Comparison of ENCODE assay signal across 8 cellular contexts in the genomic region with DNA sequence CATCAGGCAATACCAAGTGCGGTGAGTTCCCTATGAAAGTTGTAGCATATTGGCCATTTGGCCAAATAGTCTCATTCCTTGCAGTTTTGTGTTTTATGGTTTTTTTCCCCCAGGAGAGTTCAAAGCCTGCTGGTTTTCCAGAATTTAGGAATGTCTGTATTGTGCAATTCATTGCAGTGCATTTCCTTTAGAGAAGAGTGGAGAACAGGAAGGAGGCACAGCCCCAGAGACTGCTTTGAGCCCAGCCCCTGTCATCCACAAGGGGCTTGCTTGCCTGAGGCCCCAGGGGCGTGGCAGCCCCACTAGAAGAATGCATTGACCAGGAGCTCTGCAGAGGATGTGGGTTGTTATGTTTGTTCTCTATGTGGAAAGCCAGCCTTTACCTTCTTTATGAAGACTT.
DNase-seq lines count a peak whose midpoint lies in the region; ATAC-seq and TF ChIP-seq lines count a peak whose summit lies in the region.
"Not testable (repeated sequence)": the region's sequence is repeated elsewhere in the genome, so short reads cannot be mapped to it uniquely, and the experiment has no call there.

No MANE protein-coding gene starts in this region.

- not testable (repeated sequence) for H4K20me1 ChIP-seq in GM23338 (replicated peaks; ENCODE audit: insufficient read depth)

- H3K9me2 ChIP-seq in GM23338 (ENCODE audit: insufficient read depth) = not testable (repeated sequence)

- H3K36me3 Mint-ChIP-seq in GM23338 (ENCODE audit: low read depth); WTC11: not testable (repeated sequence)

- H4K8ac ChIP-seq in mesenchymal stem cell (ENCODE audit: low read length) = not testable (repeated sequence)

- not testable (repeated sequence) for H3K36me3 ChIP-seq in A673 (ENCODE audit: insufficient read depth, low read length, poor library complexity, severe bottlenecking); GM23338 (ENCODE audit: insufficient read depth); mesenchymal stem cell (ENCODE audit: control insufficient read depth in 1 of 2, insufficient read depth in 2 of 2, low read depth in 1 of 2, low read length in 2 of 2); stomach

- not testable (repeated sequence) for H3K27me3 Mint-ChIP-seq in GM23338 (ENCODE audit: insufficient read depth, low read depth, poor library complexity); WTC11 (ENCODE audit: low read depth)

- not testable (repeated sequence) for H2BK15ac ChIP-seq in mesenchymal stem cell (ENCODE audit: low read depth, poor library complexity, severe bottlenecking)

- intact Hi-C loops in A673 (cut with micrococcal nuclease; ENCODE audit: unreplicated experiment); Right ventricle myocardium inferior (cut with DNase I); stomach (cut with DNase I; ENCODE audit: low total_unique reads): not testable (repeated sequence)

- not testable (repeated sequence) for H3K9me3 Mint-ChIP-seq in GM23338, WTC11

- H3K4me1 Mint-ChIP-seq in GM23338, WTC11: not testable (repeated sequence)

- not testable (repeated sequence) for H3K27ac Mint-ChIP-seq in GM23338
- H3K27ac Mint-ChIP-seq in WTC11 = 0 out of 2 replicates have a peak overlapping the region, but pooled peaks have one; percentile 23

- H4K91ac ChIP-seq in mesenchymal stem cell (ENCODE audit: low read length) = not testable (repeated sequence)

- H3K23ac ChIP-seq in mesenchymal stem cell (ENCODE audit: low read length in 2 of 2) = not testable (repeated sequence)

- not testable (repeated sequence) for H3K9ac ChIP-seq in mesenchymal stem cell (ENCODE audit: low read length)

- TF ChIP-seq CTCF in A673 (conservative IDR thresholded peaks at IDR 0.05; ENCODE audit: low read depth, low read length); GM23338 (conservative IDR thresholded peaks at IDR 0.05; ENCODE audit: low read depth in 2 of 2); WTC11 (IDR thresholded peaks at IDR 0.05); choroid plexus epithelial cell (conservative IDR thresholded peaks at IDR 0.05; ENCODE audit: low read depth, low read length); stomach (IDR thresholded peaks at IDR 0.05): not testable (repeated sequence)

- H3K9me3 ChIP-seq in A673 (ENCODE audit: low read depth, low read length, poor library complexity, severe bottlenecking); mesenchymal stem cell (ENCODE audit: control insufficient read depth, low read length); stomach: not testable (repeated sequence)

- H3F3A ChIP-seq in GM23338 (replicated peaks; ENCODE audit: low read depth) = not testable (repeated sequence)

- not testable (repeated sequence) for H3K4me3 ChIP-seq in A673 (ENCODE audit: low read depth, low read length, poor library complexity, severe bottlenecking); GM23338; choroid plexus epithelial cell (ENCODE audit: low read depth, low read length); mesenchymal stem cell (ENCODE audit: insufficient read depth in 1 of 2, low read depth in 1 of 2, low read length in 2 of 2); stomach

- H2AFZ ChIP-seq in GM23338; mesenchymal stem cell (ENCODE audit: low read depth, low read length): not testable (repeated sequence)

- H2AK5ac ChIP-seq in mesenchymal stem cell (ENCODE audit: low read length, severe bottlenecking) = not testable (repeated sequence)

- not testable (repeated sequence) for H3K4me3 Mint-ChIP-seq in GM23338, WTC11

- CTCF ChIA-PET in A673 (lab: Charles Lee); WTC11 (lab: Charles Lee): not testable (repeated sequence)

- not testable (repeated sequence) for H3K79me1 ChIP-seq in mesenchymal stem cell (replicated peaks; ENCODE audit: low read length, poor library complexity, severe bottlenecking)

- peak overlapping the region; percentile 65 for H3K27ac ChIP-seq in A673 (ENCODE audit: low read depth, low read length, poor library complexity, severe bottlenecking)
- H3K27ac ChIP-seq in GM23338 (ENCODE audit: low read depth) = not testable (repeated sequence)
- peak overlapping the region; percentile 93 for H3K27ac ChIP-seq in mesenchymal stem cell (ENCODE audit: low read length, poor library complexity, severe bottlenecking)
- H3K27ac ChIP-seq in stomach = peak overlapping the region in 4 of 5 donors; percentile 54 to 73 (median 70)

- TF ChIP-seq POLR2A in stomach (IDR thresholded peaks at IDR 0.05) = not testable (repeated sequence)

- DNase-seq in A673 (ENCODE audit: low spot score); GM23338 (ENCODE audit: low spot score); WTC11 (ENCODE audit: low spot score); stomach: not testable (repeated sequence)
- DNase-seq in M059J (ENCODE audit: low read depth) = peak; percentile 49
- DNase-seq in choroid plexus epithelial cell (ENCODE audit: low read depth) = peak; percentile 17
- DNase-seq in Right ventricle myocardium inferior (ENCODE audit: missing footprints) = peak; percentile 44
- peak; percentile 51 for DNase-seq in mesenchymal stem cell

- peak; percentile 37 for ATAC-seq in GM23338
- peak; percentile 58 for ATAC-seq in WTC11
- peak; percentile 55 for ATAC-seq in Right ventricle myocardium inferior

- not testable (repeated sequence) for H3K14ac ChIP-seq in mesenchymal stem cell (ENCODE audit: low read length in 2 of 2)

- not testable (repeated sequence) for H3K4ac ChIP-seq in mesenchymal stem cell (ENCODE audit: low read depth in 1 of 2, low read length in 2 of 2)

- TF ChIP-seq EP300 in stomach (IDR thresholded peaks at IDR 0.05) = not testable (repeated sequence)

- not testable (repeated sequence) for H3K4me2 ChIP-seq in GM23338; mesenchymal stem cell (ENCODE audit: low read length, poor library complexity, severe bottlenecking)

- H3K27me3 ChIP-seq in A673 (replicated peaks; ENCODE audit: insufficient read depth, low read depth, low read length, poor library complexity); GM23338 (ENCODE audit: insufficient read depth); mesenchymal stem cell (ENCODE audit: control insufficient read depth in 1 of 2, insufficient read depth in 1 of 2, low read length in 2 of 2); stomach: not testable (repeated sequence)

- not testable (repeated sequence) for H3K79me2 ChIP-seq in GM23338 (replicated peaks; ENCODE audit: insufficient read depth)

- POLR2A ChIA-PET in A673 (lab: Charles Lee; ENCODE audit: low non-redundant PET); WTC11 (lab: Charles Lee): not testable (repeated sequence)

- not testable (repeated sequence) for H2BK12ac ChIP-seq in mesenchymal stem cell (ENCODE audit: low read length in 2 of 2)

- BruUV-seq in A673 (replicated peaks; lab: Mats Ljungman, UMichigan) = not testable (repeated sequence)

- 6% methylated on average over 1 of the region's 2 CpGs for WGBS in mesenchymal stem cell
- 76 to 86% (median 82%) methylated on average over 2 of the region's 2 CpGs for WGBS in stomach, 5 donors

- H2BK120ac ChIP-seq in mesenchymal stem cell (ENCODE audit: low read depth, low read length) = not testable (repeated sequence)

- not testable (repeated sequence) for H2BK5ac ChIP-seq in mesenchymal stem cell (ENCODE audit: low read depth, low read length, poor library complexity, severe bottlenecking)

- H3K4me1 ChIP-seq in A673 (ENCODE audit: insufficient read depth, low read length, poor library complexity, severe bottlenecking); GM23338 (ENCODE audit: insufficient read depth); mesenchymal stem cell (ENCODE audit: control insufficient read depth, insufficient read depth, low read depth, low read length): not testable (repeated sequence)
- peaks cover 0 to 13% (median 5%) of the 10 kb centered on the region in 4 donors for H3K4me1 ChIP-seq in stomach

- H3K18ac ChIP-seq in mesenchymal stem cell (ENCODE audit: low read depth in 1 of 2, low read length in 2 of 2) = not testable (repeated sequence)
